Comparison of ENCODE assay signal across 1 cellular context in the genomic region with DNA sequence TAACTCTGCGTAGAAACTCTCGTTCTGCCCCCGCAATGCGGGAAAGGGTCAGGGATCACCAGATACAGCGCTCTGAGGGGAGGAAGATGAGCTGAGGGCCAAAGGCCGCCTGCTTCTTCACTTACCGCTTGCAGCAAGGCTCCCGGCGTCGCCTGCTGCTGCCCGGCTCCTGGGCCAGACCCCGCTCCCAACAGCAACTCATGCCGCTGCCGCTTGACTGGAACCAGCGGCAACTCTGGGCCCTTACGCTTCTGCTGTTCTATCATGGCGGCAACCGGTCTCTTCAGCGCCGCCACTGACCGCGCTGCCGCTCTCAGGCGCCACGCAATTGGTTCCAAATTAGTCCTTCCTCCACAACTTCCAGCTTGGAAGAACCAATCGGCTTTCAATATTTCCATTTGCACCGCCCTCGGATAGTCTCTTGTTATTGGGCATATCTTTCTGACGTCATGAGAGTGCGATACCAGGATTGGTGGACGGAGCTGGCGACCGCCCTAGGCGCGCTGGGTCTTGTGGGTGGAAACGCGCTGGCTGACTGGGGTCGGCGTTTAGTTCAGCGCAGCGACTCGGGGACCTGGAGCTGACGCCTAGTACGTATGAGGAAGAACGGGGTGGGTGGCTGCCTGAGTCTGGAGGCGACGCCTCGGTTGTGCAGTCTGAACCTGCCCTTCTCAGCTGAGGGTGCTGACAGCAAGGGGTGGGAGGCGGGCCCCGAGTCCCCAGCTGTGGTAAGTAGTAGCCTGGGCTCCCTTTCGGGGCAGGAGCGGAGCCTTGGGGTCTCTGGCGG.
TF ChIP-seq lines count a peak whose summit lies in the region.

A gene (minus strand): TSS at position 303 of the 787 bp plus-strand sequence. CDS start 37 bp downstream, at position 266.
A gene with protein sequence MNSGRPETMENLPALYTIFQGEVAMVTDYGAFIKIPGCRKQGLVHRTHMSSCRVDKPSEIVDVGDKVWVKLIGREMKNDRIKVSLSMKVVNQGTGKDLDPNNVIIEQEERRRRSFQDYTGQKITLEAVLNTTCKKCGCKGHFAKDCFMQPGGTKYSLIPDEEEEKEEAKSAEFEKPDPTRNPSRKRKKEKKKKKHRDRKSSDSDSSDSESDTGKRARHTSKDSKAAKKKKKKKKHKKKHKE (plus strand): TSS at position 547 of the 787 bp plus-strand sequence. CDS start 13,067 bp downstream, outside the sequence.

TF ChIP-seq in K562, 482 proteins besides CTCF, POLR2A, EP300 and RAD21 (continued from another document and continues in another):
- TF ChIP-seq, protein P1, sequence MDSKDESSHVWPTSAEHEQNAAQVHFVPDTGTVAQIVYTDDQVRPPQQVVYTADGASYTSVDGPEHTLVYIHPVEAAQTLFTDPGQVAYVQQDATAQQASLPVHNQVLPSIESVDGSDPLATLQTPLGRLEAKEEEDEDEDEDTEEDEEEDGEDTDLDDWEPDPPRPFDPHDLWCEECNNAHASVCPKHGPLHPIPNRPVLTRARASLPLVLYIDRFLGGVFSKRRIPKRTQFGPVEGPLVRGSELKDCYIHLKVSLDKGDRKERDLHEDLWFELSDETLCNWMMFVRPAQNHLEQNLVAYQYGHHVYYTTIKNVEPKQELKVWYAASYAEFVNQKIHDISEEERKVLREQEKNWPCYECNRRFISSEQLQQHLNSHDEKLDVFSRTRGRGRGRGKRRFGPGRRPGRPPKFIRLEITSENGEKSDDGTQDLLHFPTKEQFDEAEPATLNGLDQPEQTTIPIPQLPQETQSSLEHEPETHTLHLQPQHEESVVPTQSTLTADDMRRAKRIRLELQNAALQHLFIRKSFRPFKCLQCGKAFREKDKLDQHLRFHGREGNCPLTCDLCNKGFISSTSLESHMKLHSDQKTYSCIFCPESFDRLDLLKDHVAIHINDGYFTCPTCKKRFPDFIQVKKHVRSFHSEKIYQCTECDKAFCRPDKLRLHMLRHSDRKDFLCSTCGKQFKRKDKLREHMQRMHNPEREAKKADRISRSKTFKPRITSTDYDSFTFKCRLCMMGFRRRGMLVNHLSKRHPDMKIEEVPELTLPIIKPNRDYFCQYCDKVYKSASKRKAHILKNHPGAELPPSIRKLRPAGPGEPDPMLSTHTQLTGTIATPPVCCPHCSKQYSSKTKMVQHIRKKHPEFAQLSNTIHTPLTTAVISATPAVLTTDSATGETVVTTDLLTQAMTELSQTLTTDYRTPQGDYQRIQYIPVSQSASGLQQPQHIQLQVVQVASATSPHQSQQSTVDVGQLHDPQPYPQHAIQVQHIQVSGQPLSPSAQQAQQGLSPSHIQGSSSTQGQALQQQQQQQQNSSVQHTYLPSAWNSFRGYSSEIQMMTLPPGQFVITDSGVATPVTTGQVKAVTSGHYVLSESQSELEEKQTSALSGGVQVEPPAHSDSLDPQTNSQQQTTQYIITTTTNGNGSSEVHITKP (IDR thresholded peaks at IDR 0.05; ENCODE audit: partially characterized antibody) = no peak
- TF ChIP-seq, protein P2, sequence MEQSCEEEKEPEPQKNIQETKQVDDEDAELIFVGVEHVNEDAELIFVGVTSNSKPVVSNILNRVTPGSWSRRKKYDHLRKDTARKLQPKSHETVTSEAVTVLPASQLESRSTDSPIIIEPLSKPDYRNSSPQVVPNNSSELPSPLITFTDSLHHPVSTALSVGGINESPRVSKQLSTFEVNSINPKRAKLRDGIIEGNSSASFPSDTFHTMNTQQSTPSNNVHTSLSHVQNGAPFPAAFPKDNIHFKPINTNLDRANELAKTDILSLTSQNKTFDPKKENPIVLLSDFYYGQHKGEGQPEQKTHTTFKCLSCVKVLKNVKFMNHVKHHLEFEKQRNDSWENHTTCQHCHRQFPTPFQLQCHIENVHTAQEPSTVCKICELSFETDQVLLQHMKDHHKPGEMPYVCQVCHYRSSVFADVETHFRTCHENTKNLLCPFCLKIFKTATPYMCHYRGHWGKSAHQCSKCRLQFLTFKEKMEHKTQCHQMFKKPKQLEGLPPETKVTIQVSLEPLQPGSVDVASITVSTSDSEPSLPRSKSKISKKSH (CRISPR knock-in tag; IDR thresholded peaks at IDR 0.05) = no peak
- TF ChIP-seq CSDE1 (IDR thresholded peaks at IDR 0.05) = no peak; a peak in 1 of 4 replicates
- TF ChIP-seq ZNF174 (CRISPR knock-in tag; IDR thresholded peaks at IDR 0.05) = no peak
- TF ChIP-seq HCFC1 (IDR thresholded peaks at IDR 0.05; ENCODE audit: low read depth, low read length) = peak; percentile 43
- TF ChIP-seq ZNF23 (CRISPR knock-in tag; IDR thresholded peaks at IDR 0.05) = no peak
- no peak for TF ChIP-seq MTA1 (IDR thresholded peaks at IDR 0.05; ENCODE audit: borderline replicate concordance)
- TF ChIP-seq, protein P3, sequence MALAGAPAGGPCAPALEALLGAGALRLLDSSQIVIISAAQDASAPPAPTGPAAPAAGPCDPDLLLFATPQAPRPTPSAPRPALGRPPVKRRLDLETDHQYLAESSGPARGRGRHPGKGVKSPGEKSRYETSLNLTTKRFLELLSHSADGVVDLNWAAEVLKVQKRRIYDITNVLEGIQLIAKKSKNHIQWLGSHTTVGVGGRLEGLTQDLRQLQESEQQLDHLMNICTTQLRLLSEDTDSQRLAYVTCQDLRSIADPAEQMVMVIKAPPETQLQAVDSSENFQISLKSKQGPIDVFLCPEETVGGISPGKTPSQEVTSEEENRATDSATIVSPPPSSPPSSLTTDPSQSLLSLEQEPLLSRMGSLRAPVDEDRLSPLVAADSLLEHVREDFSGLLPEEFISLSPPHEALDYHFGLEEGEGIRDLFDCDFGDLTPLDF (CRISPR knock-in tag; IDR thresholded peaks at IDR 0.05) = peak; percentile 74
- no peak for TF ChIP-seq ZC3H11A (IDR thresholded peaks at IDR 0.05; ENCODE audit: low read depth, low read length)
- TF ChIP-seq, protein P4, sequence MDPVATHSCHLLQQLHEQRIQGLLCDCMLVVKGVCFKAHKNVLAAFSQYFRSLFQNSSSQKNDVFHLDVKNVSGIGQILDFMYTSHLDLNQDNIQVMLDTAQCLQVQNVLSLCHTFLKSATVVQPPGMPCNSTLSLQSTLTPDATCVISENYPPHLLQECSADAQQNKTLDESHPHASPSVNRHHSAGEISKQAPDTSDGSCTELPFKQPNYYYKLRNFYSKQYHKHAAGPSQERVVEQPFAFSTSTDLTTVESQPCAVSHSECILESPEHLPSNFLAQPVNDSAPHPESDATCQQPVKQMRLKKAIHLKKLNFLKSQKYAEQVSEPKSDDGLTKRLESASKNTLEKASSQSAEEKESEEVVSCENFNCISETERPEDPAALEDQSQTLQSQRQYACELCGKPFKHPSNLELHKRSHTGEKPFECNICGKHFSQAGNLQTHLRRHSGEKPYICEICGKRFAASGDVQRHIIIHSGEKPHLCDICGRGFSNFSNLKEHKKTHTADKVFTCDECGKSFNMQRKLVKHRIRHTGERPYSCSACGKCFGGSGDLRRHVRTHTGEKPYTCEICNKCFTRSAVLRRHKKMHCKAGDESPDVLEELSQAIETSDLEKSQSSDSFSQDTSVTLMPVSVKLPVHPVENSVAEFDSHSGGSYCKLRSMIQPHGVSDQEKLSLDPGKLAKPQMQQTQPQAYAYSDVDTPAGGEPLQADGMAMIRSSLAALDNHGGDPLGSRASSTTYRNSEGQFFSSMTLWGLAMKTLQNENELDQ (CRISPR knock-in tag; IDR thresholded peaks at IDR 0.05; ENCODE audit: borderline replicate concordance) = no peak
- no peak for TF ChIP-seq ZNF354B (CRISPR knock-in tag; IDR thresholded peaks at IDR 0.05)
- TF ChIP-seq LEF1 (IDR thresholded peaks at IDR 0.05) = no peak
- TF ChIP-seq MYNN (IDR thresholded peaks at IDR 0.05) = no peak
- no peak for TF ChIP-seq MYNN (CRISPR knock-in tag; IDR thresholded peaks at IDR 0.05)
- TF ChIP-seq TGIF2 (CRISPR knock-in tag; IDR thresholded peaks at IDR 0.05) = 0 out of 2 replicates have a peak, but pooled peaks have one; percentile 29
- no peak for TF ChIP-seq MEF2A (IDR thresholded peaks at IDR 0.05; ENCODE audit: control insufficient read depth, low read depth, low read length)
- TF ChIP-seq, protein P5, sequence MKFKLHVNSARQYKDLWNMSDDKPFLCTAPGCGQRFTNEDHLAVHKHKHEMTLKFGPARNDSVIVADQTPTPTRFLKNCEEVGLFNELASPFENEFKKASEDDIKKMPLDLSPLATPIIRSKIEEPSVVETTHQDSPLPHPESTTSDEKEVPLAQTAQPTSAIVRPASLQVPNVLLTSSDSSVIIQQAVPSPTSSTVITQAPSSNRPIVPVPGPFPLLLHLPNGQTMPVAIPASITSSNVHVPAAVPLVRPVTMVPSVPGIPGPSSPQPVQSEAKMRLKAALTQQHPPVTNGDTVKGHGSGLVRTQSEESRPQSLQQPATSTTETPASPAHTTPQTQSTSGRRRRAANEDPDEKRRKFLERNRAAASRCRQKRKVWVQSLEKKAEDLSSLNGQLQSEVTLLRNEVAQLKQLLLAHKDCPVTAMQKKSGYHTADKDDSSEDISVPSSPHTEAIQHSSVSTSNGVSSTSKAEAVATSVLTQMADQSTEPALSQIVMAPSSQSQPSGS (CRISPR knock-in tag; IDR thresholded peaks at IDR 0.05) = no peak
- TF ChIP-seq, protein P6, sequence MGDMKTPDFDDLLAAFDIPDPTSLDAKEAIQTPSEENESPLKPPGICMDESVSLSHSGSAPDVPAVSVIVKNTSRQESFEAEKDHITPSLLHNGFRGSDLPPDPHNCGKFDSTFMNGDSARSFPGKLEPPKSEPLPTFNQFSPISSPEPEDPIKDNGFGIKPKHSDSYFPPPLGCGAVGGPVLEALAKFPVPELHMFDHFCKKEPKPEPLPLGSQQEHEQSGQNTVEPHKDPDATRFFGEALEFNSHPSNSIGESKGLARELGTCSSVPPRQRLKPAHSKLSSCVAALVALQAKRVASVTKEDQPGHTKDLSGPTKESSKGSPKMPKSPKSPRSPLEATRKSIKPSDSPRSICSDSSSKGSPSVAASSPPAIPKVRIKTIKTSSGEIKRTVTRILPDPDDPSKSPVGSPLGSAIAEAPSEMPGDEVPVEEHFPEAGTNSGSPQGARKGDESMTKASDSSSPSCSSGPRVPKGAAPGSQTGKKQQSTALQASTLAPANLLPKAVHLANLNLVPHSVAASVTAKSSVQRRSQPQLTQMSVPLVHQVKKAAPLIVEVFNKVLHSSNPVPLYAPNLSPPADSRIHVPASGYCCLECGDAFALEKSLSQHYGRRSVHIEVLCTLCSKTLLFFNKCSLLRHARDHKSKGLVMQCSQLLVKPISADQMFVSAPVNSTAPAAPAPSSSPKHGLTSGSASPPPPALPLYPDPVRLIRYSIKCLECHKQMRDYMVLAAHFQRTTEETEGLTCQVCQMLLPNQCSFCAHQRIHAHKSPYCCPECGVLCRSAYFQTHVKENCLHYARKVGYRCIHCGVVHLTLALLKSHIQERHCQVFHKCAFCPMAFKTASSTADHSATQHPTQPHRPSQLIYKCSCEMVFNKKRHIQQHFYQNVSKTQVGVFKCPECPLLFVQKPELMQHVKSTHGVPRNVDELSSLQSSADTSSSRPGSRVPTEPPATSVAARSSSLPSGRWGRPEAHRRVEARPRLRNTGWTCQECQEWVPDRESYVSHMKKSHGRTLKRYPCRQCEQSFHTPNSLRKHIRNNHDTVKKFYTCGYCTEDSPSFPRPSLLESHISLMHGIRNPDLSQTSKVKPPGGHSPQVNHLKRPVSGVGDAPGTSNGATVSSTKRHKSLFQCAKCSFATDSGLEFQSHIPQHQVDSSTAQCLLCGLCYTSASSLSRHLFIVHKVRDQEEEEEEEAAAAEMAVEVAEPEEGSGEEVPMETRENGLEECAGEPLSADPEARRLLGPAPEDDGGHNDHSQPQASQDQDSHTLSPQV (IDR thresholded peaks at IDR 0.05) = no peak
- TF ChIP-seq, protein P7, sequence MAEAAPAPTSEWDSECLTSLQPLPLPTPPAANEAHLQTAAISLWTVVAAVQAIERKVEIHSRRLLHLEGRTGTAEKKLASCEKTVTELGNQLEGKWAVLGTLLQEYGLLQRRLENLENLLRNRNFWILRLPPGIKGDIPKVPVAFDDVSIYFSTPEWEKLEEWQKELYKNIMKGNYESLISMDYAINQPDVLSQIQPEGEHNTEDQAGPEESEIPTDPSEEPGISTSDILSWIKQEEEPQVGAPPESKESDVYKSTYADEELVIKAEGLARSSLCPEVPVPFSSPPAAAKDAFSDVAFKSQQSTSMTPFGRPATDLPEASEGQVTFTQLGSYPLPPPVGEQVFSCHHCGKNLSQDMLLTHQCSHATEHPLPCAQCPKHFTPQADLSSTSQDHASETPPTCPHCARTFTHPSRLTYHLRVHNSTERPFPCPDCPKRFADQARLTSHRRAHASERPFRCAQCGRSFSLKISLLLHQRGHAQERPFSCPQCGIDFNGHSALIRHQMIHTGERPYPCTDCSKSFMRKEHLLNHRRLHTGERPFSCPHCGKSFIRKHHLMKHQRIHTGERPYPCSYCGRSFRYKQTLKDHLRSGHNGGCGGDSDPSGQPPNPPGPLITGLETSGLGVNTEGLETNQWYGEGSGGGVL (CRISPR knock-in tag; IDR thresholded peaks at IDR 0.05) = no peak
- TF ChIP-seq ETV5 (CRISPR knock-in tag; IDR thresholded peaks at IDR 0.05; ENCODE audit: low read depth) = peak; percentile 55; the same call in 1 of the 2 replicates
- TF ChIP-seq TBP (optimal IDR thresholded peaks at IDR 0.05; ENCODE audit: low read depth, low read length) = peak; percentile 92
- TF ChIP-seq ILK (tag; IDR thresholded peaks at IDR 0.05; ENCODE audit: borderline replicate concordance, low read depth) = no peak
- TF ChIP-seq ZKSCAN1 (IDR thresholded peaks at IDR 0.05; ENCODE audit: low read depth, low read length) = no peak
- TF ChIP-seq GABPA (tag; conservative IDR thresholded peaks at IDR 0.05; ENCODE audit: low read depth) = peak; percentile 88
- peak; percentile 99 for TF ChIP-seq NFRKB (IDR thresholded peaks at IDR 0.05; ENCODE audit: low read depth)
- no peak for TF ChIP-seq RBM34 (IDR thresholded peaks at IDR 0.05; ENCODE audit: borderline replicate concordance, insufficient read depth, low read length)
- TF ChIP-seq NUFIP1 (IDR thresholded peaks at IDR 0.05; ENCODE audit: partially characterized antibody) = no peak
- TF ChIP-seq, protein P8, sequence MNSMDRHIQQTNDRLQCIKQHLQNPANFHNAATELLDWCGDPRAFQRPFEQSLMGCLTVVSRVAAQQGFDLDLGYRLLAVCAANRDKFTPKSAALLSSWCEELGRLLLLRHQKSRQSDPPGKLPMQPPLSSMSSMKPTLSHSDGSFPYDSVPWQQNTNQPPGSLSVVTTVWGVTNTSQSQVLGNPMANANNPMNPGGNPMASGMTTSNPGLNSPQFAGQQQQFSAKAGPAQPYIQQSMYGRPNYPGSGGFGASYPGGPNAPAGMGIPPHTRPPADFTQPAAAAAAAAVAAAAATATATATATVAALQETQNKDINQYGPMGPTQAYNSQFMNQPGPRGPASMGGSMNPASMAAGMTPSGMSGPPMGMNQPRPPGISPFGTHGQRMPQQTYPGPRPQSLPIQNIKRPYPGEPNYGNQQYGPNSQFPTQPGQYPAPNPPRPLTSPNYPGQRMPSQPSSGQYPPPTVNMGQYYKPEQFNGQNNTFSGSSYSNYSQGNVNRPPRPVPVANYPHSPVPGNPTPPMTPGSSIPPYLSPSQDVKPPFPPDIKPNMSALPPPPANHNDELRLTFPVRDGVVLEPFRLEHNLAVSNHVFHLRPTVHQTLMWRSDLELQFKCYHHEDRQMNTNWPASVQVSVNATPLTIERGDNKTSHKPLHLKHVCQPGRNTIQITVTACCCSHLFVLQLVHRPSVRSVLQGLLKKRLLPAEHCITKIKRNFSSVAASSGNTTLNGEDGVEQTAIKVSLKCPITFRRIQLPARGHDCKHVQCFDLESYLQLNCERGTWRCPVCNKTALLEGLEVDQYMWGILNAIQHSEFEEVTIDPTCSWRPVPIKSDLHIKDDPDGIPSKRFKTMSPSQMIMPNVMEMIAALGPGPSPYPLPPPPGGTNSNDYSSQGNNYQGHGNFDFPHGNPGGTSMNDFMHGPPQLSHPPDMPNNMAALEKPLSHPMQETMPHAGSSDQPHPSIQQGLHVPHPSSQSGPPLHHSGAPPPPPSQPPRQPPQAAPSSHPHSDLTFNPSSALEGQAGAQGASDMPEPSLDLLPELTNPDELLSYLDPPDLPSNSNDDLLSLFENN (IDR thresholded peaks at IDR 0.05; ENCODE audit: low read depth in 2 of 2, low read length in 2 of 2) = no peak; a peak in 1 of 4 replicates
- TF ChIP-seq NCOA2 (IDR thresholded peaks at IDR 0.05; ENCODE audit: partially characterized antibody in 2 of 2) = no peak
- no peak for TF ChIP-seq NCOR1 (IDR thresholded peaks at IDR 0.05)
- TF ChIP-seq ZNF384 (IDR thresholded peaks at IDR 0.05; ENCODE audit: low read depth, low read length) = no peak
- peak; percentile 56; the same call in 1 of the 2 replicates for TF ChIP-seq XRCC5 (IDR thresholded peaks at IDR 0.05; ENCODE audit: low read depth, low read length)
- TF ChIP-seq POU5F1 (IDR thresholded peaks at IDR 0.05; ENCODE audit: borderline replicate concordance, low read depth, low read length, partially characterized antibody) = peak; percentile 17
